Comparison of ENCODE assay signal across 8 cellular contexts in the genomic region with DNA sequence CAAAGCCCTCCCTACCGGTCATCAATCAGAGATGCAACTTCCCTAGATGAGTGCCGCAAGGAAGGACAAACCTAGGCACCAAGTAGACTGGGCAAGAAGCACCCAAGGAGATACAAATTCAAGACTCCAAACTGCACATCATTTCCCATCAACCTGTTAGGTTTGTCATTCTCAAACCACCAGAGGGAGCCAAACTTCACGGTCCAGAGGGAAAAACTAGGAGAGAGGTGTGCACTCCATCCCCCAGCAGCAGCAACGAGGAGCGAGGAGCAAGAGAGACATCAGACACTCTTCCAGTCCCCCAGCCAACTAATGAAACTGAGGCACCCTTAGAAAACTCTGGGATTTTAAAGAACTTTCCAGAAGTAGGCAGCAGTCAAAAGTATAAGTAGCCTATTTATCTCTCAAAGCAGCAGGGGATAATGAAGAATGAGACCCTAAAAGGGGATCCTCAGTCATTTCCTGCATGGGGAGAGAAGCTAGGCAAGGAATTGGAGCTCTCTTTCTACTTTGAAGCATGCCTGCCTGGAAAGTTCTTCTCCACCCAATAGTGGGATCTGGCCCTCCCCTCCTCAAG. TPM values are rescaled to one million over a fixed set of nuclear protein-coding genes. Genes with fewer than 3 reads are reported as not detected.
DNase-seq lines count a peak whose midpoint lies in the region; ATAC-seq and TF ChIP-seq lines count a peak whose summit lies in the region.

No MANE protein-coding gene starts in this region.

- no peak overlapping the region for H3K4me3 ChIP-seq in dorsolateral prefrontal cortex

- peak; percentile 39 to 75 (median 64) for TF ChIP-seq CTCF in dorsolateral prefrontal cortex (IDR thresholded peaks at IDR 0.05 in 54 of 56, conservative IDR thresholded peaks at IDR 0.05 in 2 of 56; ENCODE audit: low read depth in 1 of 56, partially characterized antibody in 56 of 56)

- H3K27me3 ChIP-seq in dorsolateral prefrontal cortex = no peaks in the 10 kb centered on the region

- no peak overlapping the region for H3K27ac Mint-ChIP-seq in activated CD4-positive, alpha-beta T cell treated with anti-CD3 and anti-CD28 coated beads, Interleukin-2, amount 10 ng/mL, durations not matched to agents 24 days and 14 days

- H3K27ac ChIP-seq in dorsolateral prefrontal cortex = no peak overlapping the region

- H3K4me3 Mint-ChIP-seq in activated CD4-positive, alpha-beta T cell treated with anti-CD3 and anti-CD28 coated beads, Interleukin-2, amount 10 ng/mL, durations not matched to agents 24 days and 14 days = no peak overlapping the region

- intact Hi-C loops in activated CD4-positive, alpha-beta T cell treated with anti-CD3 and anti-CD28 coated beads, Interleukin-2, amount 10 ng/mL, durations not matched to agents 24 days and 14 days (cut with micrococcal nuclease) = loop anchor here (1.0 to 5.0 kb wide), 5 partner anchors 47 to 231 kb away; a partner anchor contains a TSS
- intact Hi-C loops in dorsolateral prefrontal cortex (cut with DNase I) = loop anchor here in 1 of 2 donors (10.0 kb wide), 1 partner anchor 227 kb away; no protein-coding TSS in a partner anchor

- no peaks in the 10 kb centered on the region for H3K9me3 Mint-ChIP-seq in activated CD4-positive, alpha-beta T cell treated with anti-CD3 and anti-CD28 coated beads, Interleukin-2, amount 10 ng/mL, durations not matched to agents 24 days and 14 days

- peak; percentile 86 for DNase-seq in DMS53 treated with DMSO at 0.1 percent for 48 hours (lab: John Stamatoyannopoulos, UW; ENCODE audit: unreplicated experiment)
- DNase-seq in NCI-H446 treated with DMSO at 0.1 percent for 48 hours (lab: John Stamatoyannopoulos, UW) = peak; percentile 20
- peak; percentile 88 for DNase-seq in activated CD4-positive, alpha-beta T cell treated with anti-CD3 and anti-CD28 coated beads, Interleukin-2, amount 10 ng/mL, durations not matched to agents 24 days and 14 days
- peak in 3 of 10 donors; percentile 6 to 36 (median 16) for DNase-seq in dorsolateral prefrontal cortex
- peak; percentile 74 to 75 for DNase-seq in lung microvascular endothelial cell (ENCODE audit: low read depth in 2 of 2)
- peak; percentile 16 to 29 for DNase-seq in stimulated activated CD8-positive, alpha-beta memory T cell treated with anti-CD3 and anti-CD28 coated beads, Interleukin-7, amount 100 ng/mL, for 4 hours (ENCODE audit: low read depth in 2 of 2)

- H3K4me1 Mint-ChIP-seq in activated CD4-positive, alpha-beta T cell treated with anti-CD3 and anti-CD28 coated beads, Interleukin-2, amount 10 ng/mL, durations not matched to agents 24 days and 14 days = peaks cover 29% of the 10 kb centered on the region

- ATAC-seq in HG02885 (IDR thresholded peaks at IDR 0.05; ENCODE audit: poor library complexity, unreplicated experiment) (peak; percentile 55), GM19452 (IDR thresholded peaks at IDR 0.05; ENCODE audit: unreplicated experiment) (no peak)

- H3K27me3 Mint-ChIP-seq in activated CD4-positive, alpha-beta T cell treated with anti-CD3 and anti-CD28 coated beads, Interleukin-2, amount 10 ng/mL, durations not matched to agents 24 days and 14 days = peaks cover 12% of the 10 kb centered on the region

- no peaks in the 10 kb centered on the region for H3K36me3 Mint-ChIP-seq in activated CD4-positive, alpha-beta T cell treated with anti-CD3 and anti-CD28 coated beads, Interleukin-2, amount 10 ng/mL, durations not matched to agents 24 days and 14 days (ENCODE audit: low read depth)

RNA-seq across cellular contexts. Expression of a gene that starts 37.0 kb away (rescaled TPM):
- total RNA-seq in activated CD4-positive, alpha-beta T cell treated with anti-CD3 and anti-CD28 coated beads, Interleukin-2, amount 10 ng/mL, durations not matched to agents 24 days and 14 days = 12.3 and 14.9 TPM in 2 replicates
- total RNA-seq in dorsolateral prefrontal cortex (10 to 100 TPM; 16.3 to 76.3 (median 44.0) TPM), lung microvascular endothelial cell (3.5 and 9.5 TPM in 2 replicates)

RNA-seq across cellular contexts. Expression of a gene that starts 52.2 kb away (rescaled TPM):
- total RNA-seq in activated CD4-positive, alpha-beta T cell treated with anti-CD3 and anti-CD28 coated beads, Interleukin-2, amount 10 ng/mL, durations not matched to agents 24 days and 14 days = 449 and 457 TPM in 2 replicates
- total RNA-seq in dorsolateral prefrontal cortex = 100 to 1,000 TPM; 164 to 489 (median 276) TPM
- total RNA-seq in lung microvascular endothelial cell = 525 and 1,246 TPM in 2 replicates
